10 cellular contexts compared by ENCODE assay signal in the genomic region with DNA sequence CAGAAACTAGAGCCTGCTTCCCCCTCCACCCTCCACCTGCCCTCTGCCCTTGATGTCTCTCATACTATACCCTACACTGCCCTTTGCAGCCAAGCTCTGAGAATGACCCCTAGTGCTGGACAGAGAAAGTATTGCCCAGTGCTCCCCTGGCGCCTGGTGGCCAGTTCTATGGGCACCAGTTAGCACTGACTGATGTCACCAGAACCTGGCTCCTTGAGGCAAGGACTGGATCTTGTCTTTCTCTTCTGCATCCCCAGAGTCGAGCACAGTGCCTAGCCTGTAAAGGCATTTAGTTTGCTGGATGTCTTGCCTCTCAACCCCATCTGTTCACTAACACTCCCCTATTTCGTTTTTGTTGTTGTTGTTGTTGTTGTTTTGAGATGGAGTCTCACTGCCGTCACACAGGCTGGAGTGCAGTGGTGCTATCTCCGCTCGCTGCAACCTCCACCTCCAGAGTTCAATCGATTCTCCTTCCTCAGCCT. TPM values are rescaled to one million over a fixed set of nuclear protein-coding genes. Genes with fewer than 3 reads are reported as not detected.
DNase-seq lines count a peak whose midpoint lies in the region; ATAC-seq and TF ChIP-seq lines count a peak whose summit lies in the region.
"Had no signal": no experiment of that assay in that cellular context is flagged by ENCODE, and none has a peak within 500 bp of the region (broad histone marks: within the 10 kb centered on the region; RNA-seq: fewer than 3 reads in every experiment).

No MANE protein-coding gene starts in this region.

- H3K9me3 ChIP-seq in SJCRH30 (replicated peaks), result no peaks in the 10 kb centered on the region
- H3K9me3 ChIP-seq: body of pancreas had no signal

- no peak overlapping the region for H3K27ac Mint-ChIP-seq in naive thymus-derived CD8-positive, alpha-beta T cell

- no peaks in the 10 kb centered on the region for H3K27me3 ChIP-seq in SJCRH30
- H3K27me3 ChIP-seq: body of pancreas had no signal

- peaks cover 0 to 5% (median 2%) of the 10 kb centered on the region in 4 donors for H3K4me1 Mint-ChIP-seq in naive thymus-derived CD8-positive, alpha-beta T cell

- no peak overlapping the region for H3K4me3 Mint-ChIP-seq in naive thymus-derived CD8-positive, alpha-beta T cell

- intact Hi-C loops in posterior cingulate gyrus (cut with DNase I), result loop anchor here (1.0 kb wide), 1 partner anchor 15 kb away; no protein-coding TSS in a partner anchor

- H3K36me3 ChIP-seq in SJCRH30, result peaks cover 18% of the 10 kb centered on the region; the same call in 1 of the 2 replicates

- H3K27me3 Mint-ChIP-seq in naive thymus-derived CD8-positive, alpha-beta T cell, result peaks cover 4 to 25% (median 16%) of the 10 kb centered on the region in 5 donors

- H3K27ac ChIP-seq in SJCRH30, result peak overlapping the region; percentile 87; the same call in 1 of the 2 replicates
- H3K27ac ChIP-seq: body of pancreas had no signal

- POLR2A ChIA-PET in naive thymus-derived CD8-positive, alpha-beta T cell (lab: Charles Lee), result no interaction called here

- H3K4me3 ChIP-seq in SJCRH30 (no peak overlapping the region), fibroblast of the aortic adventitia (ENCODE audit: low read depth, low read length) (peak overlapping the region; percentile 6)
- H3K4me3 ChIP-seq: body of pancreas had no signal

- H3K9me3 Mint-ChIP-seq in naive thymus-derived CD8-positive, alpha-beta T cell, result no peaks in the 10 kb centered on the region

- peaks cover 50% of the 10 kb centered on the region for H3K4me1 ChIP-seq in SJCRH30

- DNase-seq in EH (ENCODE audit: low read depth) (peak; percentile 54), SJCRH30 (no peak), fibroblast of the aortic adventitia (ENCODE audit: low read depth) (no peak), posterior cingulate gyrus (peak in 8 of 10 donors; percentile 56 to 95 (median 71)), NCI-H2171 treated with DMSO at 0.1 percent for 48 hours (lab: John Stamatoyannopoulos, UW) (no peak)
- DNase-seq in naive thymus-derived CD8-positive, alpha-beta T cell, result no peak
- DNase-seq: right cardiac atrium had no signal

- peak; percentile 49 for TF ChIP-seq CTCF in fibroblast of the aortic adventitia (IDR thresholded peaks at IDR 0.05; ENCODE audit: insufficient read depth, low read length)

- no peak for ATAC-seq in naive thymus-derived CD8-positive, alpha-beta T cell
- ATAC-seq in GM21528 (IDR thresholded peaks at IDR 0.05; ENCODE audit: low FRiP score, unreplicated experiment) (no peak), GM21529 (IDR thresholded peaks at IDR 0.05; ENCODE audit: unreplicated experiment) (no peak)
- ATAC-seq: body of pancreas had no signal

- no peaks in the 10 kb centered on the region for H3K36me3 Mint-ChIP-seq in naive thymus-derived CD8-positive, alpha-beta T cell

RNA-seq across cellular contexts. Expression of gene PHLDA3, which starts 5.9 kb away (rescaled TPM):
- total RNA-seq in SJCRH30 (2014; rRNA removed; shearing (Covaris generic)), result 30.8 and 33.9 TPM in 2 replicates
- 68.6 and 164 TPM in 2 replicates for total RNA-seq in fibroblast of the aortic adventitia (ENCODE audit: low replicate concordance)
- under 1 TPM; 0.55 to 0.60 TPM for total RNA-seq in naive thymus-derived CD8-positive, alpha-beta T cell
- not detected for polyA plus RNA-seq in naive thymus-derived CD8-positive, alpha-beta T cell

RNA-seq across cellular contexts. Expression of gene TNNI1, which starts 41.6 kb away (rescaled TPM):
- total RNA-seq in SJCRH30 (2014; rRNA removed; shearing (Covaris generic)), result 230 and 281 TPM in 2 replicates
- total RNA-seq in fibroblast of the aortic adventitia (ENCODE audit: low replicate concordance), result 0.27 TPM in 1 of 2 replicates, not detected in the other
- total RNA-seq in naive thymus-derived CD8-positive, alpha-beta T cell, result not detected
- not detected for polyA plus RNA-seq in naive thymus-derived CD8-positive, alpha-beta T cell
- total RNA-seq: body of pancreas had no signal

RNA-seq across cellular contexts. Expression of gene CSRP1, which starts 43.8 kb away (rescaled TPM):
- 80.6 and 84.6 TPM in 2 replicates for total RNA-seq in SJCRH30 (2014; rRNA removed; shearing (Covaris generic))
- total RNA-seq in fibroblast of the aortic adventitia (ENCODE audit: low replicate concordance), result 86.9 and 120 TPM in 2 replicates
- total RNA-seq in naive thymus-derived CD8-positive, alpha-beta T cell, result 10 to 100 TPM; 21.8 to 22.4 TPM
- 10 to 100 TPM; 43.3 to 48.2 (median 46.1) TPM for polyA plus RNA-seq in naive thymus-derived CD8-positive, alpha-beta T cell

Comparison
In these comparisons a context has a peak if more than half of its experiments do, and no peak if none do; other contexts are left out.
1. DNase-seq: peak in EH (single experiment) and posterior cingulate gyrus (8 of 10); none in SJCRH30 (0 of 2), fibroblast of the aortic adventitia (single experiment), naive thymus-derived CD8-positive, alpha-beta T cell (0 of 10) and NCI-H2171 treated with DMSO at 0.1 percent for 48 hours (single experiment).
2. RNA of gene PHLDA3, which starts 5.9 kb away (total RNA-seq): 68.6 to 164 TPM in fibroblast of the aortic adventitia and 30.8 to 33.9 TPM in SJCRH30; 0.55 to 0.60 TPM in naive thymus-derived CD8-positive, alpha-beta T cell; every median in the first group is over 10 times any median in the second.
3. RNA of gene TNNI1, which starts 41.6 kb away (total RNA-seq): 230 to 281 TPM in SJCRH30; 0.27 TPM in fibroblast of the aortic adventitia and not detected in naive thymus-derived CD8-positive, alpha-beta T cell; every median in the first group is over 100 times any median in the second.